8 cellular contexts compared by ENCODE assay signal in genomic region chr11:18394300-18394927, GRCh38. TPM values are rescaled to one million over a fixed set of nuclear protein-coding genes. Genes with fewer than 3 reads are reported as not detected.
DNase-seq lines count a peak whose midpoint lies in the region; ATAC-seq and TF ChIP-seq lines count a peak whose summit lies in the region.

Gene LDHA, plus strand, starts transcription at chr11:18394563. Its CDS starts 2,280 bp downstream, at chr11:18396843.

- H4K20me1 ChIP-seq in SK-N-SH (ENCODE audit: insufficient read depth), result peaks cover 39% of the 10 kb centered on the region

- peaks cover 54% of the 10 kb centered on the region for H3K79me2 ChIP-seq in SK-N-SH (ENCODE audit: insufficient read depth)

- peaks cover 44% of the 10 kb centered on the region for H3F3A ChIP-seq in SK-N-SH (replicated peaks; ENCODE audit: insufficient read depth)

- peaks cover 5% of the 10 kb centered on the region; the same call in 1 of the 2 replicates for H3K36me3 ChIP-seq in GM06990 (ENCODE audit: control insufficient read depth, insufficient read depth, low read length)
- H3K36me3 ChIP-seq in SK-N-SH (replicated peaks in 1 of 2; ENCODE audit: control insufficient read depth in 1 of 2, insufficient read depth in 2 of 2, low read length in 1 of 2), result peaks cover 25 to 35% of the 10 kb centered on the region in 2 experiments
- peaks cover 26% of the 10 kb centered on the region for H3K36me3 ChIP-seq in suprapubic skin

- ATAC-seq in HG02588 (IDR thresholded peaks at IDR 0.05; ENCODE audit: unreplicated experiment), result peak; percentile 59

- peaks cover 12% of the 10 kb centered on the region in 2 experiments; a peak in 3 of 4 replicates for H3K4me1 ChIP-seq in SK-N-SH (ENCODE audit: control insufficient read depth in 1 of 2, insufficient read depth in 2 of 2, low read depth in 1 of 2, low read length in 1 of 2)
- peaks cover 43% of the 10 kb centered on the region for H3K4me1 ChIP-seq in suprapubic skin

- POLR2A ChIA-PET in SK-N-SH (lab: Yijun Ruan, JAX), result interaction anchor here (0.9 to 4.0 kb wide), 11 partner anchors 8 to 312 kb away, joined by 3 to 45 read pairs (median 6); partner anchors contain the start of genes GTF2H1, HPS5, TSG101 and UEVLD

- H3K9me2 ChIP-seq in SK-N-SH, result no peaks in the 10 kb centered on the region

- H3K9ac ChIP-seq in SK-N-SH, result peak within 1 kb of the TSS; percentile 99

- H3K27ac ChIP-seq in SK-N-SH (ENCODE audit: low read depth in 2 of 2, low read length in 1 of 2), result peak within 1 kb of the TSS; percentile 89 to 96
- peak within 1 kb of the TSS; percentile 99 for H3K27ac ChIP-seq in suprapubic skin

- TF ChIP-seq RAD21 in SK-N-SH (IDR thresholded peaks at IDR 0.05; ENCODE audit: low read length), result peak; percentile 1; the same call in 1 of the 2 replicates

- H3K4me3 ChIP-seq in GM06990 (replicated peaks; ENCODE audit: low read depth, low read length) (peak within 1 kb of the TSS; percentile 96), SK-N-SH (ENCODE audit: low read depth in 2 of 2, low read length in 1 of 2) (peak within 1 kb of the TSS; percentile 84 to 98), suprapubic skin (peak within 1 kb of the TSS; percentile 70)

- DNase-seq in GM06990 (ENCODE audit: extremely low read depth, insufficient read length) (peak; percentile 98), NCI-H1092 (lab: John Stamatoyannopoulos, UW) (peak; percentile 91), SK-N-SH (peak; percentile 95), globus pallidus (ENCODE audit: low spot score) (peak; percentile 87), occipital lobe (lab: John Stamatoyannopoulos, UW) (peak; percentile 93), suprapubic skin (ENCODE audit: low spot score in 2 of 2) (peak; percentile 99 to 100)
- DNase-seq in activated naive CD4-positive, alpha-beta T cell treated with anti-CD3 and anti-CD28 coated beads, Interleukin-2, amount 50 U/mL, for 16 hours, result peak; percentile 100

- H3K9me3 ChIP-seq in SK-N-SH (no peaks in the 10 kb centered on the region), suprapubic skin (no peaks in the 10 kb centered on the region)

- H3K4me2 ChIP-seq in SK-N-SH, result peak within 1 kb of the TSS; percentile 97

- TF ChIP-seq POLR2A in suprapubic skin (IDR thresholded peaks at IDR 0.05), result peak; percentile 95 to 99

- CTCF ChIA-PET in SK-N-SH (lab: Yijun Ruan, JAX), result no interaction called here

- WGBS in SK-N-SH (ENCODE audit: low lambda C conversion rate), result 2% methylated on average over 25 of the region's 60 CpGs
- WGBS in suprapubic skin, result 0% methylated on average over 14 of the region's 60 CpGs

- no peak for TF ChIP-seq CTCF in GM06990 (IDR thresholded peaks at IDR 0.05; ENCODE audit: insufficient read depth, low read length, poor library complexity, severe bottlenecking)
- TF ChIP-seq CTCF in SK-N-SH (IDR thresholded peaks at IDR 0.05), result no peak
- TF ChIP-seq CTCF in suprapubic skin (IDR thresholded peaks at IDR 0.05), result no peak

- peak within 1 kb of the TSS; percentile 79 for H2AFZ ChIP-seq in SK-N-SH (ENCODE audit: low read depth)

- TF ChIP-seq EP300 in SK-N-SH (IDR thresholded peaks at IDR 0.05; ENCODE audit: borderline replicate concordance in 1 of 2, low read depth in 1 of 2, low read length in 1 of 2), result peak; percentile 60 to 66; a peak in 2 of 4 replicates
- TF ChIP-seq EP300 in suprapubic skin (IDR thresholded peaks at IDR 0.05), result peak; percentile 9

- H3K27me3 ChIP-seq in GM06990 (replicated peaks; ENCODE audit: control insufficient read depth, insufficient read depth, low read length) (no peaks in the 10 kb centered on the region), SK-N-SH (ENCODE audit: insufficient read depth) (no peaks in the 10 kb centered on the region), suprapubic skin (no peaks in the 10 kb centered on the region)

TF ChIP-seq in SK-N-SH, 30 proteins besides CTCF, POLR2A, EP300 and RAD21 (continues in another document):
- TF ChIP-seq JUND (IDR thresholded peaks at IDR 0.05) (no peak), RXRA (IDR thresholded peaks at IDR 0.05; ENCODE audit: borderline replicate concordance, low read depth) (peak; percentile 44; the same call in 1 of the 2 replicates), MAX (IDR thresholded peaks at IDR 0.05; ENCODE audit: low read depth) (peak; percentile 100), PBX3 (IDR thresholded peaks at IDR 0.05) (peak; percentile 59; the same call in 1 of the 2 replicates), GABPA (IDR thresholded peaks at IDR 0.05; ENCODE audit: low read depth) (no peak), FOXM1 (IDR thresholded peaks at IDR 0.05; ENCODE audit: low read depth) (no peak), TCF12 (IDR thresholded peaks at IDR 0.05) (peak; percentile 71), SMC3 (IDR thresholded peaks at IDR 0.05; ENCODE audit: low read depth, low read length) (no peak), USF2 (IDR thresholded peaks at IDR 0.05; ENCODE audit: borderline replicate concordance, low read depth, low read length) (peak; percentile 9; the same call in 1 of the 2 replicates), POLR2AphosphoS5 (IDR thresholded peaks at IDR 0.05; ENCODE audit: low read depth, low read length) (peak; percentile 100), FOXJ3 (CRISPR knock-in tag; IDR thresholded peaks at IDR 0.05) (peak; percentile 39; the same call in 1 of the 2 replicates), RFX5 (IDR thresholded peaks at IDR 0.05; ENCODE audit: low read length) (no peak), YY1 (IDR thresholded peaks at IDR 0.05; ENCODE audit: low read depth) (peak; percentile 57; the same call in 1 of the 2 replicates), MXI1 (IDR thresholded peaks at IDR 0.05; ENCODE audit: low read depth, low read length) (peak; percentile 97), MEF2A (IDR thresholded peaks at IDR 0.05; ENCODE audit: borderline replicate concordance, low read depth) (peak; percentile 7; the same call in 1 of the 2 replicates), NFIC (IDR thresholded peaks at IDR 0.05; ENCODE audit: borderline replicate concordance) (peak; percentile 65), SIN3A (IDR thresholded peaks at IDR 0.05; ENCODE audit: borderline replicate concordance, low read depth, low read length) (peak; percentile 98), ZBTB33 (IDR thresholded peaks at IDR 0.05; ENCODE audit: borderline replicate concordance, low read depth) (0 out of 2 replicates have a peak, but pooled peaks have one; percentile 37), IRF3 (IDR thresholded peaks at IDR 0.05; ENCODE audit: low read depth, low read length) (no peak), CHD2 (IDR thresholded peaks at IDR 0.05; ENCODE audit: low read length, partially characterized antibody) (peak; percentile 55), NRF1 (IDR thresholded peaks at IDR 0.05; ENCODE audit: low read depth, low read length) (peak; percentile 48; the same call in 1 of the 2 replicates)

RNA-seq across cellular contexts. Expression of gene LDHA, which starts in this region (rescaled TPM):
- polyA plus RNA-seq in SK-N-SH (2012; rRNA removed), result 524 and 592 TPM in 2 replicates
- polyA plus RNA-seq in SK-N-SH (2012; cell fraction: cytosol; rRNA removed), result 748 and 889 TPM in 2 replicates
- 144 and 332 TPM in 2 replicates for polyA plus RNA-seq in SK-N-SH (2012; cell fraction: nucleus; rRNA removed)
- 119 TPM for total RNA-seq in occipital lobe
- 100 to 1,000 TPM; 438 to 724 (median 616) TPM for total RNA-seq in suprapubic skin

Comparison
In these comparisons a context has a peak if more than half of its experiments do, and no peak if none do; other contexts are left out.
1. Peak in every context shown above with its lines: DNase-seq, ATAC-seq, H3K4me3 ChIP-seq and H3K27ac ChIP-seq.